In the genomic region with DNA sequence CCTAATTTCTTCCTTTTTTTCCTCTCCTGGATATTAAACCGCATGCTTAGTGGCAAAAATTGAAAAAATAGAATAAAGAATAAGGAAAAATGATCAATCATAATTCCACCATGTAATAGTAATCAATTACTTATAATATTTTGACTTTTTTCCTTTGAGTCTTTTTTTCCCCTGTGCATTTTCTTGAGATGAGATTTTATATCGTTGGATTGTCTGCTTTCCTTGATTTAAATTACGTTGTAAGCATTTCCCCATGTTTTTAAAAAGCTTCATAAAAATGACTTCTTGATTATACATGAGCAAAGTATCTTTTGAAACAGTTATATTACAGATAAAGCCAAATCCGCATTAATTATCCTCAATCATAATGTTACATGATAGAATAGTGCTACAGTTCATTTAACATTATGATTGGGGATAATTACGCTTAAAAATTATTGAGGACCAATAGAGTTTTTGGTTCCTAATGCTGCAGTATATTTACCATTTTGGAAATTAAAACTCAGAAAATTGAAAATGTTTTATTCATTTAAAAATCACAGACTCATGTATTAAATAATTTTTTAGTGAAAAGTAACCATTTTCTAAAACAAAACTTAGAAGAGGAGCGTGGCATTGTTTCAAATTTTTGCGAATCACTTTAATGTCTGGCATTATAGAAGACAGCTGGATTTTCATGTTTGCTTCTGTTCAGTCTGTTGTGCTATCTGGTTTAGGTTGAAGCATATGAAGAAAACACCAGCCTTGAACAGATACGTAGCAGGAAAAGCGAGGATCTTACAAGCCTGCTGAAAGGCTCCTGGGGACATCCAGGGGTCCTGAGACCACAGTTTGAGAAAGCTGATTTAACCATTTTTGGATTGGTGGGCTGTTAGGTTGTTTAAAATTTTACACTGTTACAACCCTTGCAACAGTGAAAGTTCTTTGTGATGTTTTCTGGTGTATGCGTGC, we compare ENCODE assay signal across 8 cellular contexts. TPM values are rescaled to one million over a fixed set of nuclear protein-coding genes. Genes with fewer than 3 reads are reported as not detected.
DNase-seq lines count a peak whose midpoint lies in the region; ATAC-seq, FAIRE-seq and TF ChIP-seq lines count a peak whose summit lies in the region.

No MANE protein-coding gene starts in this region.

- peak overlapping the region; percentile 95 for H3K4me3 ChIP-seq in BJ (ENCODE audit: low read depth, low read length)
- peak overlapping the region; percentile 83 for H3K4me3 ChIP-seq in Jurkat, Clone E6-1 (ENCODE audit: low read length)
- H3K4me3 ChIP-seq in naive thymus-derived CD4-positive, alpha-beta T cell (ENCODE audit: low read length): peak overlapping the region; percentile 94

- no peaks in the 10 kb centered on the region for H3K27me3 Mint-ChIP-seq in chondrocyte (ENCODE audit: low read depth)
- peaks cover 0 to 7% (median 0%) of the 10 kb centered on the region in 5 donors for H3K27me3 Mint-ChIP-seq in naive thymus-derived CD4-positive, alpha-beta T cell

- no peaks in the 10 kb centered on the region for H3K36me3 ChIP-seq in BJ (ENCODE audit: control insufficient read depth, insufficient read depth, low read length)
- H3K36me3 ChIP-seq in naive thymus-derived CD4-positive, alpha-beta T cell (ENCODE audit: control insufficient read depth in 2 of 3, insufficient read depth in 3 of 3, low read length in 3 of 3): peaks cover 0 to 6% (median 0%) of the 10 kb centered on the region in 3 experiments

- no peak for FAIRE-seq in GM12892 (lab: Jason Lieb, UNC)

- no peaks in the 10 kb centered on the region for H3K9me3 Mint-ChIP-seq in chondrocyte (ENCODE audit: low read depth)
- no peaks in the 10 kb centered on the region for H3K9me3 Mint-ChIP-seq in naive thymus-derived CD4-positive, alpha-beta T cell

- TF ChIP-seq CTCF in BJ (IDR thresholded peaks at IDR 0.05; ENCODE audit: insufficient read depth, low read depth, low read length): no peak
- no peak for TF ChIP-seq CTCF in chondrocyte (IDR thresholded peaks at IDR 0.05)

- no peak overlapping the region for H3K27ac ChIP-seq in naive thymus-derived CD4-positive, alpha-beta T cell (ENCODE audit: low read depth, low read length)

- H3K36me3 Mint-ChIP-seq in chondrocyte (ENCODE audit: low read depth): peaks cover 3% of the 10 kb centered on the region
- H3K36me3 Mint-ChIP-seq in naive thymus-derived CD4-positive, alpha-beta T cell: peaks cover 0 to 11% (median 9%) of the 10 kb centered on the region in 5 donors

- DNase-seq in BJ (ENCODE audit: low read depth) (no peak), chondrocyte (ENCODE audit: low spot score) (no peak), NCI-H2081 treated with DMSO at 0.1 percent for 48 hours (lab: John Stamatoyannopoulos, UW) (no peak), GM12892 (ENCODE audit: insufficient read length) (no peak)
- no peak for DNase-seq in Jurkat, Clone E6-1 (ENCODE audit: low read depth, low spot score)
- no peak for DNase-seq in naive thymus-derived CD4-positive, alpha-beta T cell

- TF ChIP-seq POLR2A in GM12892 (IDR thresholded peaks at IDR 0.05; ENCODE audit: low read depth, low read length): no peak

- H3K4me3 Mint-ChIP-seq in chondrocyte (ENCODE audit: unreplicated experiment): peak overlapping the region; percentile 84
- H3K4me3 Mint-ChIP-seq in naive thymus-derived CD4-positive, alpha-beta T cell: peak overlapping the region; percentile 91 to 99 (median 96)

- POLR2A ChIA-PET in BJ (lab: Charles Lee): no interaction called here
- POLR2A ChIA-PET in naive thymus-derived CD4-positive, alpha-beta T cell (lab: Charles Lee): no interaction called here

- H3K9me3 ChIP-seq in naive thymus-derived CD4-positive, alpha-beta T cell (ENCODE audit: control insufficient read depth in 2 of 3, low read length in 3 of 3): no peaks in the 10 kb centered on the region

- no peak for ATAC-seq in naive thymus-derived CD4-positive, alpha-beta T cell
- ATAC-seq in GM19324 (IDR thresholded peaks at IDR 0.05; ENCODE audit: low FRiP score, unreplicated experiment): no peak
- no peak for ATAC-seq in HG03025 (IDR thresholded peaks at IDR 0.05; ENCODE audit: low FRiP score, unreplicated experiment)

- CTCF ChIA-PET in BJ (lab: Yijun Ruan, JAX): interaction anchor here (0.9 kb wide), 1 partner anchor 32 kb away, joined by 4 read pairs; no protein-coding TSS in a partner anchor
- CTCF ChIA-PET in naive thymus-derived CD4-positive, alpha-beta T cell (lab: Charles Lee): interaction anchor here (0.6 kb wide), 3 partner anchors 74 to 410 kb away, joined by 4 to 5 read pairs (median 4); no protein-coding TSS in a partner anchor

- peaks cover 33% of the 10 kb centered on the region for H3K4me1 Mint-ChIP-seq in chondrocyte (ENCODE audit: low read depth)
- peaks cover 20 to 35% (median 22%) of the 10 kb centered on the region in 7 donors for H3K4me1 Mint-ChIP-seq in naive thymus-derived CD4-positive, alpha-beta T cell

- H3K4me1 ChIP-seq in naive thymus-derived CD4-positive, alpha-beta T cell (ENCODE audit: control insufficient read depth in 2 of 2, insufficient read depth in 2 of 2, low read length in 2 of 2): peaks cover 0 to 3% of the 10 kb centered on the region in 2 donors

- peak overlapping the region; percentile 99 for H3K27ac Mint-ChIP-seq in chondrocyte (ENCODE audit: unreplicated experiment)
- peak overlapping the region in 7 of 9 donors; percentile 88 to 99 (median 89) for H3K27ac Mint-ChIP-seq in naive thymus-derived CD4-positive, alpha-beta T cell

- H3K27me3 ChIP-seq in BJ (ENCODE audit: control insufficient read depth, insufficient read depth, low read length): no peaks in the 10 kb centered on the region
- H3K27me3 ChIP-seq in naive thymus-derived CD4-positive, alpha-beta T cell (ENCODE audit: control insufficient read depth in 2 of 2, insufficient read depth in 2 of 2, low read length in 2 of 2): no peaks in the 10 kb centered on the region

- intact Hi-C loops in naive thymus-derived CD4-positive, alpha-beta T cell (cut with micrococcal nuclease): loop anchor here (1.0 to 5.0 kb wide), 14 partner anchors 78 to 1868 kb away; a partner anchor contains a TSS

RNA-seq across cellular contexts. Expression of a gene that starts 1.4 kb away (rescaled TPM):
- 4.9 and 10.1 TPM in 2 replicates for polyA plus RNA-seq in BJ (2011; rRNA removed)
- polyA minus RNA-seq in BJ (2011; rRNA and poly(A)+ RNA removed): 5.5 and 7.3 TPM in 2 replicates
- 24.7 TPM for polyA plus RNA-seq in Jurkat, Clone E6-1 (2012; ENCODE audit: insufficient read depth, insufficient read length)
- total RNA-seq in chondrocyte: 52.6 to 67.7 TPM (median 56.3 TPM) in 3 replicates
- total RNA-seq in naive thymus-derived CD4-positive, alpha-beta T cell: 10 to 100 TPM; 12.0 to 32.0 (median 26.0) TPM
- 1 to 10 TPM; 3.0 to 4.5 TPM for polyA plus RNA-seq in naive thymus-derived CD4-positive, alpha-beta T cell
- 6.8 TPM for polyA plus RNA-seq in GM12892 (2012; ENCODE audit: missing spikeins)
